8 cellular contexts compared by ENCODE assay signal in genomic region chr5:78504726-78505431, GRCh38.
A peak's percentile ranks its signal among the peaks of the same experiment; 100 is the strongest.
DNase-seq lines count a peak whose midpoint lies in the region; ATAC-seq and TF ChIP-seq lines count a peak whose summit lies in the region.

No MANE protein-coding gene starts in this region.

- H3K27ac ChIP-seq in epithelial cell of prostate = peak overlapping the region; percentile 72
- H3K27ac ChIP-seq in mucosa of rectum (ENCODE audit: low read depth in 2 of 2, low read length in 2 of 2) = peak overlapping the region; percentile 68 to 71

- no peak overlapping the region for H3K4me3 Mint-ChIP-seq in endothelial cell (ENCODE audit: unreplicated experiment)
- H3K4me3 Mint-ChIP-seq in activated CD8-positive, alpha-beta memory T cell treated with anti-CD3 and anti-CD28 coated beads, Interleukin-2, amount 10 ng/mL, durations not matched to agents 7 days and 5 days = no peak overlapping the region

- no peaks in the 10 kb centered on the region for H3K9me3 Mint-ChIP-seq in endothelial cell (ENCODE audit: unreplicated experiment)
- no peaks in the 10 kb centered on the region for H3K9me3 Mint-ChIP-seq in activated CD8-positive, alpha-beta memory T cell treated with anti-CD3 and anti-CD28 coated beads, Interleukin-2, amount 10 ng/mL, durations not matched to agents 7 days and 5 days (ENCODE audit: low read depth)

- peaks cover 14% of the 10 kb centered on the region in 2 donors for H3K4me1 ChIP-seq in mucosa of rectum (ENCODE audit: control insufficient read depth in 2 of 2, insufficient read depth in 2 of 2, low read length in 2 of 2)

- peaks cover 10% of the 10 kb centered on the region for H3K36me3 Mint-ChIP-seq in endothelial cell (ENCODE audit: low read depth, unreplicated experiment)
- H3K36me3 Mint-ChIP-seq in activated CD8-positive, alpha-beta memory T cell treated with anti-CD3 and anti-CD28 coated beads, Interleukin-2, amount 10 ng/mL, durations not matched to agents 7 days and 5 days = no peaks in the 10 kb centered on the region

- no peaks in the 10 kb centered on the region for H3K9me3 ChIP-seq in mucosa of rectum (ENCODE audit: control insufficient read depth in 2 of 2, low read length in 2 of 2)

- peaks cover 0 to 2% of the 10 kb centered on the region in 2 donors for H3K36me3 ChIP-seq in mucosa of rectum (ENCODE audit: control insufficient read depth in 2 of 2, insufficient read depth in 2 of 2, low read length in 2 of 2)

- peaks cover 30% of the 10 kb centered on the region for H3K4me1 Mint-ChIP-seq in endothelial cell (ENCODE audit: unreplicated experiment)
- peaks cover 9% of the 10 kb centered on the region for H3K4me1 Mint-ChIP-seq in activated CD8-positive, alpha-beta memory T cell treated with anti-CD3 and anti-CD28 coated beads, Interleukin-2, amount 10 ng/mL, durations not matched to agents 7 days and 5 days

- no peak for TF ChIP-seq CTCF in endothelial cell (IDR thresholded peaks at IDR 0.05; ENCODE audit: unreplicated experiment)

- peak overlapping the region in 1 of 2 donors; percentile 36 for H3K9ac ChIP-seq in mucosa of rectum (ENCODE audit: low read depth in 1 of 2, low read length in 2 of 2)

- H3K27me3 ChIP-seq in mucosa of rectum (ENCODE audit: control insufficient read depth in 2 of 2, insufficient read depth in 2 of 2, low read length in 2 of 2) = no peaks in the 10 kb centered on the region

- DNase-seq in Daoy (ENCODE audit: low read depth) (peak; percentile 97), NCI-H526 (lab: John Stamatoyannopoulos, UW) (peak; percentile 15 to 54), epithelial cell of prostate (ENCODE audit: low read depth, low spot score) (peak; percentile 97), endothelial cell (ENCODE audit: low spot score) (no peak)
- DNase-seq in NK-92 treated with Interleukin-12 subunit alpha and Interleukin-12 subunit beta, amount 100 ng/mL, for 24 hours (lab: John Stamatoyannopoulos, UW) = no peak
- no peak for DNase-seq in activated CD8-positive, alpha-beta memory T cell treated with anti-CD3 and anti-CD28 coated beads, Interleukin-2, amount 10 ng/mL, durations not matched to agents 7 days and 5 days

- no peak overlapping the region for H3K27ac Mint-ChIP-seq in endothelial cell (ENCODE audit: unreplicated experiment)
- H3K27ac Mint-ChIP-seq in activated CD8-positive, alpha-beta memory T cell treated with anti-CD3 and anti-CD28 coated beads, Interleukin-2, amount 10 ng/mL, durations not matched to agents 7 days and 5 days = no peak overlapping the region

- no peak for ATAC-seq in activated CD8-positive, alpha-beta memory T cell treated with anti-CD3 and anti-CD28 coated beads, Interleukin-2, amount 10 ng/mL, durations not matched to agents 7 days and 5 days
- no peak for ATAC-seq in GM21619 (IDR thresholded peaks at IDR 0.05; ENCODE audit: unreplicated experiment)

- H3K4me3 ChIP-seq in mucosa of rectum (ENCODE audit: low read length in 2 of 2) = no peak overlapping the region

- H3K27me3 Mint-ChIP-seq in endothelial cell (ENCODE audit: unreplicated experiment) = peaks cover 4% of the 10 kb centered on the region
- H3K27me3 Mint-ChIP-seq in activated CD8-positive, alpha-beta memory T cell treated with anti-CD3 and anti-CD28 coated beads, Interleukin-2, amount 10 ng/mL, durations not matched to agents 7 days and 5 days = peaks cover 76% of the 10 kb centered on the region

- CTCF ChIA-PET in activated CD8-positive, alpha-beta memory T cell treated with anti-CD3 and anti-CD28 coated beads, Interleukin-2, amount 10 ng/mL, durations not matched to agents 7 days and 5 days (lab: Charles Lee) = no interaction called here

Comparison
In these comparisons a context has a peak if more than half of its experiments do, and no peak if none do; other contexts are left out.
1. DNase-seq: peak in Daoy (single experiment), NCI-H526 (2 of 2) and epithelial cell of prostate (single experiment); none in NK-92 treated with Interleukin-12 subunit alpha and Interleukin-12 subunit beta, amount 100 ng/mL, for 24 hours (single experiment), endothelial cell (single experiment) and activated CD8-positive, alpha-beta memory T cell treated with anti-CD3 and anti-CD28 coated beads, Interleukin-2, amount 10 ng/mL, durations not matched to agents 7 days and 5 days (single experiment).